25 cellular contexts compared by ENCODE assay signal in the genomic region with DNA sequence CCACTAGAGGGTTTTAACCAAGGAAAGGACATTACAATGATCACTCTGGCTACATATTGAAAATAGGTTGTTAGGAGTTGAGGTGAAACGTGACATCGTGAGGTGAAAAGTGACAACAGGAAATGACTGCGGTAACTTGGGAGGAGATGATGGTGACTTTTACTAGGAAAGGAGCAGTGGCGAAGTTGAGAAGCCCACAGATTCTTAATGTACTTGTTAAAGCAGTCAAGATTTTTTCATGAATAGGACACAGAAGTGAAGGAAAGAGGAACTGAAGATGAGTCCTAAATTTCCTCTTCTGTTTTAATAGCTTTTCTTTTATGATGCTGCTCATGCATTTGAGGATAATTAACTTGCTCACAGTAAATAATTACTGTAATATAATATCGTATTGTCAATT.
"Had no signal": no experiment of that assay in that cellular context is flagged by ENCODE, and none has a peak within 500 bp of the region (broad histone marks: within the 10 kb centered on the region; RNA-seq: fewer than 3 reads in every experiment).

No MANE protein-coding gene starts in this region.

- H3K27me3 ChIP-seq: brain microvascular endothelial cell, colonic mucosa, gastrocnemius medialis, left lung, right atrium auricular region, vagina had no signal

- H3K4me1 Mint-ChIP-seq: mesothelial cell of epicardium, nephron progenitor cell, WTC11 had no signal

- H3K27ac ChIP-seq: brain microvascular endothelial cell, colonic mucosa, gastrocnemius medialis, left lung, right atrium auricular region, vagina had no signal

- H3K36me3 ChIP-seq: brain microvascular endothelial cell, colonic mucosa, gastrocnemius medialis, right atrium auricular region had no signal

- ATAC-seq: activated CD4-positive, alpha-beta T cell treated with anti-CD3 and anti-CD28 coated beads for 36 hours; activated CD8-positive, alpha-beta memory T cell treated with anti-CD3 and anti-CD28 coated beads, Interleukin-2, amount 10 ng/mL, durations not matched to agents 7 days and 5 days; esophagus mucosa; gastrocnemius medialis; left lung; stimulated activated naive CD8-positive, alpha-beta T cell treated with anti-CD3 and anti-CD28 coated beads, Interleukin-15, Interleukin-2, amounts not matched to agents 100 U/mL and 50 U/mL, for 24 hours; WTC11 had no signal

- H3K4me1 ChIP-seq: colonic mucosa, gastrocnemius medialis, left lung, right atrium auricular region, vagina had no signal

- H3K4me3 Mint-ChIP-seq: activated CD4-positive, alpha-beta T cell treated with anti-CD3 and anti-CD28 coated beads for 36 hours; activated CD8-positive, alpha-beta memory T cell treated with anti-CD3 and anti-CD28 coated beads, Interleukin-2, amount 10 ng/mL, durations not matched to agents 7 days and 5 days; mesothelial cell of epicardium; nephron progenitor cell; T-helper 2 cell treated with Interferon-gamma antibody and Interleukin-4, amounts not matched to agents 5 μg/mL and 100 μg/mL, for 36 hours; WTC11 had no signal

- DNase-seq: activated CD4-positive, alpha-beta T cell treated with anti-CD3 and anti-CD28 coated beads for 36 hours; activated CD4-positive, alpha-beta T cell treated with anti-CD3 and anti-CD28 coated beads, Interleukin-2, amount 50 U/mL, for 48 hours; activated CD8-positive, alpha-beta memory T cell treated with anti-CD3 and anti-CD28 coated beads, Interleukin-2, amount 10 ng/mL, durations not matched to agents 7 days and 5 days; activated naive CD4-positive, alpha-beta T cell; aorta; brain microvascular endothelial cell; central memory CD4-positive, alpha-beta T cell; colonic mucosa; gastrocnemius medialis; head of caudate nucleus; left lung; nephron progenitor cell; occipital lobe; stimulated activated CD4-positive, alpha-beta T cell treated with anti-CD3 and anti-CD28 coated beads, Interleukin-12 subunit alpha, Interleukin-12 subunit beta, amount 100 ng/mL, for 4 hours; stimulated activated CD4-positive, alpha-beta T cell treated with anti-CD3 and anti-CD28 coated beads, Interleukin-1b, Interleukin-23, amount 100 ng/mL, for 48 hours; stimulated activated CD8-positive, alpha-beta memory T cell treated with anti-CD3 and anti-CD28 coated beads, Interleukin-4, amount 100 ng/mL, for 48 hours; stimulated activated naive CD8-positive, alpha-beta T cell treated with anti-CD3 and anti-CD28 coated beads, Interleukin-15, Interleukin-2, amounts not matched to agents 100 U/mL and 50 U/mL, for 24 hours; trophoblast cell had no signal

- H3K27ac Mint-ChIP-seq: activated CD4-positive, alpha-beta T cell treated with anti-CD3 and anti-CD28 coated beads for 36 hours; activated CD8-positive, alpha-beta memory T cell treated with anti-CD3 and anti-CD28 coated beads, Interleukin-2, amount 10 ng/mL, durations not matched to agents 7 days and 5 days; mesothelial cell of epicardium; nephron progenitor cell; progenitor cell of endocrine pancreas; T-helper 2 cell treated with Interferon-gamma antibody and Interleukin-4, amounts not matched to agents 5 μg/mL and 100 μg/mL, for 36 hours; WTC11 had no signal

- H3K9me3 Mint-ChIP-seq: T-helper 2 cell treated with Interferon-gamma antibody and Interleukin-4, amounts not matched to agents 5 μg/mL and 100 μg/mL, for 36 hours had no signal

- H3K27me3 Mint-ChIP-seq: activated CD4-positive, alpha-beta T cell treated with anti-CD3 and anti-CD28 coated beads for 36 hours; activated CD8-positive, alpha-beta memory T cell treated with anti-CD3 and anti-CD28 coated beads, Interleukin-2, amount 10 ng/mL, durations not matched to agents 7 days and 5 days; progenitor cell of endocrine pancreas had no signal

- H3K4me3 ChIP-seq: colonic mucosa, gastrocnemius medialis, left lung, right atrium auricular region, vagina had no signal

- H3K9me3 ChIP-seq: colonic mucosa, gastrocnemius medialis, right atrium auricular region, vagina had no signal
